In the genomic region with DNA sequence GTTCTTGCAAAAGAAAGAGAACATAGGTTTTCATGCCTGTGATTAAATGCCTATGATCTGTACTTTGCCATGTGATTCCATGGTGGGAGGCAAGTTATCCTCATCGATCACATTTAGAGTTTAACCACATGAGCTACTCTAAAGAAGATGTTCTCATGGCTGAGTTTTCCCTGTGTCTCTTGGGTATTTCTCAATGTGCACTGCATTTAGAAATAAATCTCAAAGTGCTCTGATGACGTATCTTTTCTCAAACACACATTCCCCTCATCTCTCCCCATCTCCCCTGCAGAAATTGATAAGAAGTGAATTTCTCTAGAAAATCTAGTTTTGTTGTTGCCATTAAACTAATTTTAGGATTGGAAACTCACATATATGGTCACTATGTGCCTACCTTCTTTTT, we compare ENCODE assay signal across 28 cellular contexts.
"Had no signal": no experiment of that assay in that cellular context is flagged by ENCODE, and none has a peak within 500 bp of the region (broad histone marks: within the 10 kb centered on the region; RNA-seq: fewer than 3 reads in every experiment).

No MANE protein-coding gene starts in this region.

- H3K36me3 ChIP-seq: brain microvascular endothelial cell, colonic mucosa, esophagus squamous epithelium, gastroesophageal sphincter had no signal

- DNase-seq: activated CD4-positive, alpha-beta memory T cell treated with anti-CD3 and anti-CD28 coated beads, Interleukin-2, amount 10 ng/mL, durations not matched to agents 7 days and 5 days; activated CD4-positive, alpha-beta T cell treated with anti-CD3 and anti-CD28 coated beads for 4 hours; activated CD4-positive, alpha-beta T cell treated with anti-CD3 and anti-CD28 coated beads, Interleukin-2, amount 10 ng/mL, durations not matched to agents 7 days and 5 days; activated CD4-positive, alpha-beta T cell treated with anti-CD3 and anti-CD28 coated beads, Interleukin-2, amount 50 U/mL, for 4 hours; activated CD4-positive, CD25-positive, alpha-beta regulatory T cell; activated CD4-positive, CD25-positive, alpha-beta regulatory T cell treated with anti-CD3 and anti-CD28 coated beads, Interleukin-2, amount 50 U/mL, for 72 hours; activated CD8-positive, alpha-beta memory T cell treated with anti-CD3 and anti-CD28 coated beads, Interleukin-2, amount 50 U/mL, for 48 hours; activated gamma-delta T cell; activated naive CD4-positive, alpha-beta T cell; activated naive CD4-positive, alpha-beta T cell treated with anti-CD3 and anti-CD28 coated beads, Interleukin-2, amount 10 ng/mL, durations not matched to agents 7 days and 5 days; activated naive CD8-positive, alpha-beta T cell treated with anti-CD3 and anti-CD28 coated beads, Interleukin-2, amount 10 ng/mL, durations not matched to agents 7 days and 5 days; activated T-cell treated with anti-CD3 and anti-CD28 coated beads for 4 hours; activated T-cell treated with anti-CD3 and anti-CD28 coated beads, Interleukin-2, amount 50 U/mL, for 24 hours; activated T-cell treated with anti-CD3 and anti-CD28 coated beads, Interleukin-2, amount 50 U/mL, for 72 hours; amniotic stem cell; anterior cingulate cortex; brain microvascular endothelial cell; caudate nucleus; colonic mucosa; effector CD8-positive, alpha-beta T cell; esophagus squamous epithelium; foreskin melanocyte; T-helper 1 cell; T-helper 17 cell had no signal

- H3K27me3 ChIP-seq: brain microvascular endothelial cell, colonic mucosa, esophagus squamous epithelium, gastroesophageal sphincter had no signal

- FAIRE-seq: endometrium, endothelial cell of umbilical vein had no signal

- H3K4me3 ChIP-seq: colonic mucosa, esophagus squamous epithelium, gastroesophageal sphincter had no signal

- H3K27ac ChIP-seq: brain microvascular endothelial cell, colonic mucosa, epithelial cell of prostate, esophagus squamous epithelium, gastroesophageal sphincter had no signal

- H3K9me3 ChIP-seq: colonic mucosa, esophagus squamous epithelium, gastroesophageal sphincter had no signal

- H3K4me1 ChIP-seq: colonic mucosa, gastroesophageal sphincter had no signal
